In the genomic region with DNA sequence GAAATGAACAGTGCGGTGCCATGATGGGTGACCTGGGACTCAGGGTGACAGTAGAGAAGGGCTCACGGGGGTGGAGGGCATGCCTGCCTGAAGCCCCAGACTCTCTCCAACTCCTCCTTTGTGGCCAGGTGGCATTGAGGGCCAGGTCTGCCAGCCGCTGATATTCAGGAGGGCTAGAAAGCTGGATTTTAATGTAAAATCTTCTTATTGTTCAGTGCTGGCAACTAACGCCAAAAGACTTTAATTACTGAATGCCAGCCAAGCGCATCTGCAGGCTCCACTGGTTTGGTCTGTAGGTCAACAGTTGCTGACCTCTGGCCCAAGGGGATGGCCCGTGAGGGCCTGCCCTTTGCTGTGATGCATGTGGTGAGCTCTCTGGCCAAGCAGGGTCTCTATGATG, we compare ENCODE assay signal across 25 cellular contexts. TPM values are rescaled to one million over a fixed set of nuclear protein-coding genes. Genes with fewer than 3 reads are reported as not detected.
"Had no signal": no experiment of that assay in that cellular context is flagged by ENCODE, and none has a peak within 500 bp of the region (broad histone marks: within the 10 kb centered on the region; RNA-seq: fewer than 3 reads in every experiment).

No MANE protein-coding gene starts in this region.

- H3K27me3 ChIP-seq: testis had no signal

- H3K36me3 ChIP-seq: esophagus muscularis mucosa, gastrocnemius medialis, tibial nerve had no signal

- H3K9me3 ChIP-seq: testis had no signal

- H3K4me3 ChIP-seq: esophagus muscularis mucosa, gastrocnemius medialis, psoas muscle, testis, tibial nerve had no signal

- H3K9ac ChIP-seq: parathyroid adenoma had no signal

- DNase-seq: effector memory CD8-positive, alpha-beta T cell; gastrocnemius medialis; immature natural killer cell; mesendoderm; naive B cell; retina; stimulated activated CD4-positive, alpha-beta T cell treated with anti-CD3 and anti-CD28 coated beads, Interleukin-2, amount 100 ng/mL, for 24 hours; stimulated activated CD4-positive, alpha-beta T cell treated with anti-CD3 and anti-CD28 coated beads, Interleukin-4, amount 100 ng/mL, for 4 hours; stimulated activated naive B cell treated with anti-CD40 and anti-IgM and Interleukin-4, amounts not matched to agents 10 μg/mL and 1 μg/mL and 100 μg/mL, for 72 hours; stimulated activated naive CD8-positive, alpha-beta T cell treated with anti-CD3 and anti-CD28 coated beads, Interleukin-15, amount 100 ng/mL, for 72 hours; testis had no signal

- H3K4me1 ChIP-seq: gastrocnemius medialis, parathyroid adenoma, psoas muscle, testis had no signal

- H3K27ac ChIP-seq: epithelial cell of prostate, esophagus muscularis mucosa, gastrocnemius medialis, parathyroid adenoma, psoas muscle, testis, tibial nerve had no signal

RNA-seq across cellular contexts. Expression of a gene that starts 10.3 kb away (rescaled TPM):
- total RNA-seq: esophagus muscularis mucosa, fibroblast of villous mesenchyme, gastrocnemius medialis, liver, lung microvascular endothelial cell, omental fat pad, psoas muscle, sciatic nerve, skeletal muscle tissue, subcutaneous adipose tissue, tibial nerve, urinary bladder had no signal
- polyA plus RNA-seq: immature natural killer cell, keratinocyte, liver, psoas muscle, urinary bladder had no signal

RNA-seq across cellular contexts. Expression of a gene that starts 23.9 kb away (rescaled TPM):
- total RNA-seq: fibroblast of villous mesenchyme, gastrocnemius medialis, lung microvascular endothelial cell, omental fat pad, psoas muscle, sciatic nerve, skeletal muscle tissue, subcutaneous adipose tissue, urinary bladder had no signal
- polyA plus RNA-seq: immature natural killer cell, keratinocyte, liver, psoas muscle had no signal
